In genomic region chr2:178644919-178645318, GRCh38 we compare ENCODE assay signal across 30 cellular contexts.
"Had no signal": no experiment of that assay in that cellular context is flagged by ENCODE, and none has a peak within 500 bp of the region (broad histone marks: within the 10 kb centered on the region; RNA-seq: fewer than 3 reads in every experiment).

No MANE protein-coding gene starts in this region.

- H3K4me1 ChIP-seq: pancreas, prostate gland, spleen, suprapubic skin, testis, tibial artery, transverse colon, upper lobe of right lung, uterus had no signal

- H3K9me3 Mint-ChIP-seq: naive thymus-derived CD8-positive, alpha-beta T cell; natural killer cell treated with Interleukin-12 subunit alpha and Interleukin-12 subunit beta and Interleukin-15 and Interleukin-18, amount 100 ng/mL, for 72 hours; nephron progenitor cell; stimulated activated memory B cell treated with anti-CD40 and anti-IgM and Interleukin-4, amounts not matched to agents 10 μg/mL and 1 μg/mL and 100 μg/mL, for 72 hours; stimulated activated naive CD8-positive, alpha-beta T cell treated with anti-CD3 and anti-CD28 coated beads, Interleukin-15, amount 100 ng/mL, for 72 hours; type B pancreatic cell had no signal

- H3K27me3 ChIP-seq: neutrophil, pancreas, spleen, suprapubic skin, testis, tibial artery, transverse colon, upper lobe of right lung, uterus had no signal

- H3K27ac Mint-ChIP-seq: natural killer cell treated with Interleukin-12 subunit alpha and Interleukin-12 subunit beta and Interleukin-15 and Interleukin-18, amount 100 ng/mL, for 72 hours; nephron progenitor cell; stimulated activated memory B cell treated with anti-CD40 and anti-IgM and Interleukin-4, amounts not matched to agents 10 μg/mL and 1 μg/mL and 100 μg/mL, for 72 hours; type B pancreatic cell had no signal

- H3K27me3 Mint-ChIP-seq: naive thymus-derived CD8-positive, alpha-beta T cell; natural killer cell treated with Interleukin-12 subunit alpha and Interleukin-12 subunit beta and Interleukin-15 and Interleukin-18, amount 100 ng/mL, for 72 hours; stimulated activated memory B cell treated with anti-CD40 and anti-IgM and Interleukin-4, amounts not matched to agents 10 μg/mL and 1 μg/mL and 100 μg/mL, for 72 hours; stimulated activated naive CD8-positive, alpha-beta T cell treated with anti-CD3 and anti-CD28 coated beads, Interleukin-15, amount 100 ng/mL, for 72 hours; type B pancreatic cell had no signal

- FAIRE-seq: pancreas had no signal

- H3K4me1 Mint-ChIP-seq: naive thymus-derived CD8-positive, alpha-beta T cell; nephron progenitor cell; neural crest cell; stimulated activated memory B cell treated with anti-CD40 and anti-IgM and Interleukin-4, amounts not matched to agents 10 μg/mL and 1 μg/mL and 100 μg/mL, for 72 hours; stimulated activated naive CD8-positive, alpha-beta T cell treated with anti-CD3 and anti-CD28 coated beads, Interleukin-15, amount 100 ng/mL, for 72 hours had no signal

- H3K4me2 ChIP-seq: smooth muscle cell had no signal

- H3K9me3 ChIP-seq: neutrophil, pancreas, prostate gland, spleen, suprapubic skin, testis, tibial artery, transverse colon, upper lobe of right lung, uterus had no signal

- H3K4me3 Mint-ChIP-seq: naive thymus-derived CD8-positive, alpha-beta T cell; natural killer cell treated with Interleukin-12 subunit alpha and Interleukin-12 subunit beta and Interleukin-15 and Interleukin-18, amount 100 ng/mL, for 72 hours; nephron progenitor cell; neural crest cell; stimulated activated memory B cell treated with anti-CD40 and anti-IgM and Interleukin-4, amounts not matched to agents 10 μg/mL and 1 μg/mL and 100 μg/mL, for 72 hours; stimulated activated naive CD8-positive, alpha-beta T cell treated with anti-CD3 and anti-CD28 coated beads, Interleukin-15, amount 100 ng/mL, for 72 hours; type B pancreatic cell had no signal

- H3K27ac ChIP-seq: neutrophil, pancreas, prostate gland, skin epidermis, spleen, suprapubic skin, testis, tibial artery, transverse colon, upper lobe of right lung, uterus had no signal

- DNase-seq: naive thymus-derived CD8-positive, alpha-beta T cell; nephron progenitor cell; nucleus accumbens; pancreas; right cardiac atrium; spleen; stimulated activated CD4-positive, alpha-beta T cell treated with anti-CD3 and anti-CD28 coated beads, Interleukin-12 subunit alpha, Interleukin-12 subunit beta, amount 100 ng/mL, for 4 hours; stimulated activated CD4-positive, alpha-beta T cell treated with anti-CD3 and anti-CD28 coated beads, Interleukin-1b, Interleukin-23, amount 100 ng/mL, for 48 hours; stimulated activated CD4-positive, alpha-beta T cell treated with anti-CD3 and anti-CD28 coated beads, Interleukin-4, amount 100 ng/mL, for 1 hour; stimulated activated CD4-positive, alpha-beta T cell treated with anti-CD3 and anti-CD28 coated beads, Interleukin-4, amount 100 ng/mL, for 4 hours; stimulated activated CD8-positive, alpha-beta memory T cell treated with anti-CD3 and anti-CD28 coated beads, Interleukin-4, amount 100 ng/mL, for 48 hours; stimulated activated naive CD4-positive, alpha-beta T cell; stimulated activated naive CD8-positive, alpha-beta T cell treated with anti-CD3 and anti-CD28 coated beads, Interleukin-15, amount 100 ng/mL, for 72 hours; stimulated activated naive CD8-positive, alpha-beta T cell treated with anti-CD3 and anti-CD28 coated beads, Interleukin-15, Interleukin-2, amounts not matched to agents 100 U/mL and 50 U/mL, for 24 hours; substantia nigra; testis; tibial artery; transverse colon; upper lobe of right lung; uterus had no signal

- H3K36me3 ChIP-seq: neutrophil, prostate gland, suprapubic skin, tibial artery, transverse colon, upper lobe of right lung, uterus had no signal

- ATAC-seq: naive thymus-derived CD8-positive, alpha-beta T cell; natural killer cell treated with Interleukin-12 subunit alpha and Interleukin-12 subunit beta and Interleukin-15 and Interleukin-18, amount 100 ng/mL, for 72 hours; pancreas; sciatic nerve; stimulated activated memory B cell treated with anti-CD40 and anti-IgM and Interleukin-4, amounts not matched to agents 10 μg/mL and 1 μg/mL and 100 μg/mL, for 72 hours; stimulated activated naive CD8-positive, alpha-beta T cell treated with anti-CD3 and anti-CD28 coated beads, Interleukin-15, amount 100 ng/mL, for 72 hours; stimulated activated naive CD8-positive, alpha-beta T cell treated with anti-CD3 and anti-CD28 coated beads, Interleukin-15, Interleukin-2, amounts not matched to agents 100 U/mL and 50 U/mL, for 24 hours; upper lobe of right lung had no signal

- H3K4me3 ChIP-seq: pancreas, prostate gland, skin epidermis, smooth muscle cell, spleen, suprapubic skin, testis, tibial artery, transverse colon, upper lobe of right lung, uterus had no signal

- H3K36me3 Mint-ChIP-seq: natural killer cell treated with Interleukin-12 subunit alpha and Interleukin-12 subunit beta and Interleukin-15 and Interleukin-18, amount 100 ng/mL, for 72 hours; type B pancreatic cell had no signal
